Comparison of ENCODE assay signal across 1 cellular context in the genomic region with DNA sequence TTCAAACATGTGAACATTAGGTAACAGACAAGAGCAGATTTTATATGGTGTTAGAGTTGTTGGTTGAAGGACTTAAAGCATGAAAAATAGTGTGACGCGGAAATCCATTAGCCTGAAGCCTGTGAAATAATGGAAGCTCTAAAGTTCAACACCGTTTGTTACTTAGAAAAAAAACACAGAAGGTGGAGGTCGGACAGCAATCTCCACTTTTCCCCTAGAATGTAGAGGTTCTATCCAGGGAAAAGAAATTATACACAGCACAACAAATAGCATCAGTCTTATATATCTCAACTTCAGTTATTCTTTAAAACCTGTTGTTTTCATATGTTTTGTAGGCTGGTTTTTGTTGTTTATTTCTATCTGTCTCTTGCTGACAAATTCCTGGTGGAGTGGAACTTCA.
TF ChIP-seq lines count a peak whose summit lies in the region.

No MANE protein-coding gene starts in this region.

TF ChIP-seq in A549, 52 proteins besides CTCF, POLR2A, EP300 and RAD21:
- TF ChIP-seq SMC3 (IDR thresholded peaks at IDR 0.05) (no peak), BHLHE40 (IDR thresholded peaks at IDR 0.05; ENCODE audit: low read depth, low read length) (no peak), TP53 (CRISPR knock-in tag; IDR thresholded peaks at IDR 0.05) (no peak)
- TF ChIP-seq, protein P1, sequence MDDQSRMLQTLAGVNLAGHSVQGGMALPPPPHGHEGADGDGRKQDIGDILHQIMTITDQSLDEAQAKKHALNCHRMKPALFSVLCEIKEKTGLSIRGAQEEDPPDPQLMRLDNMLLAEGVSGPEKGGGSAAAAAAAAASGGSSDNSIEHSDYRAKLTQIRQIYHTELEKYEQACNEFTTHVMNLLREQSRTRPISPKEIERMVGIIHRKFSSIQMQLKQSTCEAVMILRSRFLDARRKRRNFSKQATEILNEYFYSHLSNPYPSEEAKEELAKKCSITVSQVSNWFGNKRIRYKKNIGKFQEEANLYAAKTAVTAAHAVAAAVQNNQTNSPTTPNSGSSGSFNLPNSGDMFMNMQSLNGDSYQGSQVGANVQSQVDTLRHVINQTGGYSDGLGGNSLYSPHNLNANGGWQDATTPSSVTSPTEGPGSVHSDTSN (IDR thresholded peaks at IDR 0.05) = no peak
